In the genomic region with DNA sequence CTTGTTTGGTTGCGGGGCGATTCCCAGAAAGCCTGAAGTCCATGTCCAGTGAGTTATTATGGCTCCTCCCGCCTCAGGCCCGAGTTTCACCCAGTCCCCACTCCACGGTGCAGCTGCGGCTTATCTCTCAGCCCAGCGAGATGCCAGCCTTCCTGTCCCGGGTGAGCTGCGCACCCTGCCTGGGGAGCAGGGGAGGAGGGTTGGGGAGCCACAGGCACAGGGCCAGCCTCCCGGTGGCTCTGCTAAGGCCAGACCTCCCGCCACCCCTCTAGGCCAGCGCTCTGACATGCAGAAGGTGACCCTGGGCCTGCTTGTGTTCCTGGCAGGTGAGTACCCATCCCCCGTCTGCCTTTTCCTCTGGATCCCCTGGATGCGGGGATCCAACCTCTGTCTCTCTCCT, we compare ENCODE assay signal across 16 cellular contexts. TPM values are rescaled to one million over a fixed set of nuclear protein-coding genes. Genes with fewer than 3 reads are reported as not detected.
DNase-seq lines count a peak whose midpoint lies in the region; ATAC-seq, FAIRE-seq and TF ChIP-seq lines count a peak whose summit lies in the region.
"Had no signal": no experiment of that assay in that cellular context is flagged by ENCODE, and none has a peak within 500 bp of the region (broad histone marks: within the 10 kb centered on the region; RNA-seq: fewer than 3 reads in every experiment).

No MANE protein-coding gene starts in this region.

- no peak overlapping the region for H3K9ac ChIP-seq in BLaER1 treated with 17β-estradiol and CSF1 and Interleukin-3, amounts not matched to agents 10 nM and 100 nM
- peak overlapping the region; percentile 80 for H3K9ac ChIP-seq in mammary epithelial cell (ENCODE audit: insufficient read depth, low read length)

- H3K27ac ChIP-seq in BLaER1 treated with 17β-estradiol and CSF1 and Interleukin-3, amounts not matched to agents 10 nM and 100 nM = peak overlapping the region in 2 of 11 experiments; percentile 14 to 48; a peak in 4 of 22 replicates
- H3K27ac ChIP-seq in mammary epithelial cell (ENCODE audit: insufficient read depth, low read depth, low read length) = peak overlapping the region; percentile 91
- peak overlapping the region; percentile 79 for H3K27ac ChIP-seq in lower lobe of right lung
- H3K27ac ChIP-seq: pancreas had no signal

- TF ChIP-seq CTCF in mammary epithelial cell (conservative IDR thresholded peaks at IDR 0.05 in 1 of 2, IDR thresholded peaks at IDR 0.05 in 1 of 2; ENCODE audit: extremely low read depth in 1 of 2, insufficient read depth in 1 of 2, low read depth in 1 of 2, low read length in 2 of 2) = no peak
- no peak for TF ChIP-seq CTCF in lower lobe of right lung (IDR thresholded peaks at IDR 0.05)
- TF ChIP-seq CTCF in D721Med (IDR thresholded peaks at IDR 0.05; ENCODE audit: insufficient read depth, missing control alignments) = no peak

- no peaks in the 10 kb centered on the region; a peak in 1 of 22 replicates for H3K27me3 ChIP-seq in BLaER1 treated with 17β-estradiol and CSF1 and Interleukin-3, amounts not matched to agents 10 nM and 100 nM
- no peaks in the 10 kb centered on the region for H3K27me3 ChIP-seq in mammary epithelial cell (ENCODE audit: insufficient read depth, low read length)
- no peaks in the 10 kb centered on the region for H3K27me3 ChIP-seq in lower lobe of right lung (ENCODE audit: low read depth)
- H3K27me3 ChIP-seq: MG63, pancreas had no signal

- peaks cover 12% of the 10 kb centered on the region for H3K4me1 Mint-ChIP-seq in activated T-cell treated with anti-CD3 and anti-CD28 coated beads, Interleukin-2, amount 50 U/mL, for 24 hours (ENCODE audit: low read depth)

- DNase-seq in mammary epithelial cell = no peak
- no peak for DNase-seq in lower lobe of right lung
- no peak for DNase-seq in HEK293T (ENCODE audit: extremely low spot score)
- DNase-seq in activated T-cell treated with anti-CD3 and anti-CD28 coated beads, Interleukin-2, amount 50 U/mL, for 24 hours = no peak
- no peak for DNase-seq in D721Med (ENCODE audit: insufficient read length, low spot score)
- DNase-seq: activated B cell treated with CpG ODN at 0.5 μM for 24 hours; DMS 273 treated with DMSO at 0.1 percent for 48 hours; MG63; midbrain; NCI-H2081; NK-92 treated with Interleukin-12 subunit alpha and Interleukin-12 subunit beta, amount 100 ng/mL, for 24 hours; pancreas had no signal

- peaks cover 63% of the 10 kb centered on the region for H3K79me2 ChIP-seq in mammary epithelial cell (ENCODE audit: insufficient read depth, low read length)

- no peaks in the 10 kb centered on the region for H3K9me3 Mint-ChIP-seq in activated T-cell treated with anti-CD3 and anti-CD28 coated beads, Interleukin-2, amount 50 U/mL, for 24 hours
- H3K9me3 Mint-ChIP-seq: activated B cell treated with CpG ODN at 0.5 μM for 24 hours had no signal

- in situ Hi-C loops in mammary epithelial cell (cut with MboI; ENCODE audit: low sequenced_read_pairs in 2 of 2) = no loop called here

- no peaks in the 10 kb centered on the region for H4K20me1 ChIP-seq in BLaER1 treated with 17β-estradiol and CSF1 and Interleukin-3, amounts not matched to agents 10 nM and 100 nM
- no peaks in the 10 kb centered on the region for H4K20me1 ChIP-seq in mammary epithelial cell (ENCODE audit: insufficient read depth, low read length)

- H3K4me3 Mint-ChIP-seq in activated T-cell treated with anti-CD3 and anti-CD28 coated beads, Interleukin-2, amount 50 U/mL, for 24 hours = no peak overlapping the region
- H3K4me3 Mint-ChIP-seq: activated B cell treated with CpG ODN at 0.5 μM for 24 hours; activated naive CD8-positive, alpha-beta T cell had no signal

- H3K36me3 Mint-ChIP-seq in activated T-cell treated with anti-CD3 and anti-CD28 coated beads, Interleukin-2, amount 50 U/mL, for 24 hours (ENCODE audit: low read depth) = no peaks in the 10 kb centered on the region
- H3K36me3 Mint-ChIP-seq: activated naive CD8-positive, alpha-beta T cell had no signal

- no peak overlapping the region for H2AFZ ChIP-seq in mammary epithelial cell (ENCODE audit: low read depth, low read length)

- no peak for ATAC-seq in lower lobe of right lung

- 47% methylated on average over 11 of the region's 14 CpGs for WGBS in mammary epithelial cell (ENCODE audit: low coverage, missing lambda C conversion rate)

- H3K4me3 ChIP-seq in BLaER1 treated with 17β-estradiol and CSF1 and Interleukin-3, amounts not matched to agents 10 nM and 100 nM = no peak overlapping the region
- peak overlapping the region; percentile 75 to 94 (median 89) for H3K4me3 ChIP-seq in mammary epithelial cell (replicated peaks in 1 of 3; ENCODE audit: insufficient read depth in 1 of 3, low read depth in 2 of 3, low read length in 3 of 3)
- H3K4me3 ChIP-seq in lower lobe of right lung = peak overlapping the region; percentile 39
- H3K4me3 ChIP-seq: MG63, pancreas had no signal

- no peaks in the 10 kb centered on the region for H3K36me3 ChIP-seq in BLaER1 treated with 17β-estradiol and CSF1 and Interleukin-3, amounts not matched to agents 10 nM and 100 nM
- H3K36me3 ChIP-seq in mammary epithelial cell (ENCODE audit: insufficient read depth, low read length) (peaks cover 7% of the 10 kb centered on the region), lower lobe of right lung (no peaks in the 10 kb centered on the region)
- H3K36me3 ChIP-seq: MG63, pancreas had no signal

- dilution Hi-C loops in mammary epithelial cell (cut with HindIII; ENCODE audit: low sequenced_read_pairs) = no loop called here

- H3K4me1 ChIP-seq in BLaER1 treated with 17β-estradiol and CSF1 and Interleukin-3, amounts not matched to agents 10 nM and 100 nM = peaks cover 57 to 76% (median 70%) of the 10 kb centered on the region in 10 experiments
- H3K4me1 ChIP-seq in mammary epithelial cell (ENCODE audit: insufficient read depth, low read length) = peaks cover 82% of the 10 kb centered on the region
- peaks cover 26% of the 10 kb centered on the region for H3K4me1 ChIP-seq in lower lobe of right lung

- H3K27me3 Mint-ChIP-seq in activated T-cell treated with anti-CD3 and anti-CD28 coated beads, Interleukin-2, amount 50 U/mL, for 24 hours = no peaks in the 10 kb centered on the region
- H3K27me3 Mint-ChIP-seq: activated naive CD8-positive, alpha-beta T cell had no signal

- H3K9me3 ChIP-seq in BLaER1 treated with 17β-estradiol and CSF1 and Interleukin-3, amounts not matched to agents 10 nM and 100 nM (replicated peaks in 1 of 11) = no peaks in the 10 kb centered on the region
- H3K9me3 ChIP-seq in mammary epithelial cell (replicated peaks; ENCODE audit: insufficient read depth, low read length) = no peaks in the 10 kb centered on the region
- H3K9me3 ChIP-seq in lower lobe of right lung = no peaks in the 10 kb centered on the region
- H3K9me3 ChIP-seq: MG63, pancreas had no signal

- H3K27ac Mint-ChIP-seq in activated T-cell treated with anti-CD3 and anti-CD28 coated beads, Interleukin-2, amount 50 U/mL, for 24 hours = no peak overlapping the region
- H3K27ac Mint-ChIP-seq: activated B cell treated with CpG ODN at 0.5 μM for 24 hours; activated naive CD8-positive, alpha-beta T cell had no signal

- CTCF ChIA-PET in mammary epithelial cell (lab: Charles Lee; ENCODE audit: low non-redundant PET) = no interaction called here
- CTCF ChIA-PET in HEK293T (lab: Yijun Ruan, JAX) = no interaction called here

- intact Hi-C loops in mammary epithelial cell (cut with micrococcal nuclease) = no loop called here
- intact Hi-C loops in lower lobe of right lung (cut with DNase I) = no loop called here

- BruUV-seq in mammary epithelial cell (replicated peaks; lab: Mats Ljungman, UMichigan) = no TSS peak

- H3K4me2 ChIP-seq in BLaER1 treated with 17β-estradiol and CSF1 and Interleukin-3, amounts not matched to agents 10 nM and 100 nM = peak overlapping the region; percentile 19 to 79 (median 61); a peak in 18 of 22 replicates
- peak overlapping the region; percentile 97 for H3K4me2 ChIP-seq in mammary epithelial cell (ENCODE audit: insufficient read depth, low read depth, low read length)

- no peak for FAIRE-seq in D721Med (lab: Jason Lieb, UNC)
- FAIRE-seq: pancreas had no signal

- POLR2A ChIA-PET in HEK293T (lab: Yijun Ruan, JAX) = no interaction called here

TF ChIP-seq in HEK293T, 16 proteins besides CTCF, POLR2A, EP300 and RAD21 (continues in another document):
- TF ChIP-seq TARDBP (IDR thresholded peaks at IDR 0.05) = no peak
- no peak for TF ChIP-seq SP1 (IDR thresholded peaks at IDR 0.05)
- TF ChIP-seq NFRKB (IDR thresholded peaks at IDR 0.05) = no peak
- TF ChIP-seq HDGF (IDR thresholded peaks at IDR 0.05; ENCODE audit: borderline replicate concordance) = no peak
- no peak for TF ChIP-seq ELF4 (IDR thresholded peaks at IDR 0.05)
- TF ChIP-seq, protein P1, sequence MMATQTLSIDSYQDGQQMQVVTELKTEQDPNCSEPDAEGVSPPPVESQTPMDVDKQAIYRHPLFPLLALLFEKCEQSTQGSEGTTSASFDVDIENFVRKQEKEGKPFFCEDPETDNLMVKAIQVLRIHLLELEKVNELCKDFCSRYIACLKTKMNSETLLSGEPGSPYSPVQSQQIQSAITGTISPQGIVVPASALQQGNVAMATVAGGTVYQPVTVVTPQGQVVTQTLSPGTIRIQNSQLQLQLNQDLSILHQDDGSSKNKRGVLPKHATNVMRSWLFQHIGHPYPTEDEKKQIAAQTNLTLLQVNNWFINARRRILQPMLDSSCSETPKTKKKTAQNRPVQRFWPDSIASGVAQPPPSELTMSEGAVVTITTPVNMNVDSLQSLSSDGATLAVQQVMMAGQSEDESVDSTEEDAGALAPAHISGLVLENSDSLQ (IDR thresholded peaks at IDR 0.05) = no peak
- no peak for TF ChIP-seq L3MBTL2 (conservative IDR thresholded peaks at IDR 0.05)
- no peak for TF ChIP-seq CTBP1 (IDR thresholded peaks at IDR 0.05; ENCODE audit: borderline replicate concordance)
- no peak for TF ChIP-seq FOXM1 (IDR thresholded peaks at IDR 0.05; ENCODE audit: borderline replicate concordance)
- TF ChIP-seq FOXA1 (IDR thresholded peaks at IDR 0.05) = no peak
- TF ChIP-seq ARNT (IDR thresholded peaks at IDR 0.05) = no peak
- TF ChIP-seq ZNF384 (IDR thresholded peaks at IDR 0.05) = no peak
- TF ChIP-seq BHLHE40 (IDR thresholded peaks at IDR 0.05; ENCODE audit: borderline replicate concordance) = no peak

RNA-seq across cellular contexts. Expression of a gene that starts 3.5 kb away (rescaled TPM):
- total RNA-seq in mammary epithelial cell (100 to 1,000 TPM; 344 to 808 TPM), lower lobe of right lung (135 TPM)
- polyA plus RNA-seq in mammary epithelial cell = 901 TPM
- polyA minus RNA-seq in mammary epithelial cell = 137 TPM
- total RNA-seq: activated B cell treated with CpG ODN at 0.5 μM for 24 hours, chondrocyte, fibroblast of lung had no signal
- polyA plus RNA-seq: fibroblast of lung had no signal

RNA-seq across cellular contexts. Expression of a gene that starts 15.8 kb away (rescaled TPM):
- total RNA-seq in mammary epithelial cell = under 1 TPM; 0.17 to 0.42 TPM
- 0.16 TPM for polyA plus RNA-seq in mammary epithelial cell
- 0.21 TPM for polyA minus RNA-seq in mammary epithelial cell
- total RNA-seq in lower lobe of right lung = 6.3 TPM
- total RNA-seq: activated B cell treated with CpG ODN at 0.5 μM for 24 hours had no signal

RNA-seq across cellular contexts. Expression of a gene that starts 19.5 kb away (rescaled TPM):
- total RNA-seq in mammary epithelial cell = 1 to 10 TPM in 1 of 2 donors, not detected in 1; 1.9 TPM
- polyA plus RNA-seq in mammary epithelial cell = 0.17 TPM
- not detected for polyA minus RNA-seq in mammary epithelial cell
- total RNA-seq in lower lobe of right lung = 49.7 TPM

RNA-seq across cellular contexts. Expression of a gene that starts 24.0 kb away (rescaled TPM):
- 1 to 10 TPM in 1 of 2 donors, not detected in 1; 1.1 TPM for total RNA-seq in mammary epithelial cell
- polyA plus RNA-seq in mammary epithelial cell = 0.67 TPM
- not detected for polyA minus RNA-seq in mammary epithelial cell
- total RNA-seq in lower lobe of right lung = not detected
- total RNA-seq: chondrocyte, fibroblast of lung had no signal
- polyA plus RNA-seq: fibroblast of lung had no signal

RNA-seq across cellular contexts. Expression of a gene that starts 35.4 kb away (rescaled TPM):
- total RNA-seq in mammary epithelial cell (100 to 1,000 TPM in 1 of 2 donors, 10 to 100 TPM in 1; 23.5 to 349 TPM), lower lobe of right lung (152 TPM)
- polyA plus RNA-seq in mammary epithelial cell = 390 TPM
- 448 TPM for polyA minus RNA-seq in mammary epithelial cell

Comparison
In these comparisons a context has a peak if more than half of its experiments do, and no peak if none do; other contexts are left out.
1. H3K4me3 ChIP-seq: peak in mammary epithelial cell (3 of 3) and lower lobe of right lung (single experiment); none in BLaER1 treated with 17β-estradiol and CSF1 and Interleukin-3, amounts not matched to agents 10 nM and 100 nM (0 of 10).
2. RNA of a gene that starts 19.5 kb away (total RNA-seq): 49.7 TPM in lower lobe of right lung (single experiment); 1.9 TPM in mammary epithelial cell; every median in the first group is over 10 times any median in the second.